ENCODE assay signal across 1 cellular context in genomic region chr19:18130523-18131242, GRCh38.
A peak's percentile ranks its signal among the peaks of the same experiment; 100 is the strongest.
TF ChIP-seq lines count a peak whose summit lies in the region.

No MANE protein-coding gene starts in this region.

TF ChIP-seq in K562, 482 proteins besides CTCF, POLR2A, EP300 and RAD21 (continued from another document):
- TF ChIP-seq ARID3B (CRISPR knock-in tag; IDR thresholded peaks at IDR 0.05; ENCODE audit: borderline replicate concordance) = no peak
- TF ChIP-seq ZNF143 (CRISPR knock-in tag; IDR thresholded peaks at IDR 0.05) = no peak
- TF ChIP-seq MYNN (IDR thresholded peaks at IDR 0.05) = no peak
- no peak for TF ChIP-seq MYNN (CRISPR knock-in tag; IDR thresholded peaks at IDR 0.05)
- no peak for TF ChIP-seq MTA3 (IDR thresholded peaks at IDR 0.05; ENCODE audit: borderline replicate concordance)
- TF ChIP-seq ZNF586 (CRISPR knock-in tag; conservative IDR thresholded peaks at IDR 0.05) = no peak
- TF ChIP-seq RBM25 (IDR thresholded peaks at IDR 0.05; ENCODE audit: low read depth, low read length, severe bottlenecking) = peak; percentile 56
- no peak for TF ChIP-seq USF2 (CRISPR knock-in tag; IDR thresholded peaks at IDR 0.05)
- 0 out of 2 replicates have a peak, but pooled peaks have one; percentile 34 for TF ChIP-seq HDAC2 (IDR thresholded peaks at IDR 0.05)
- no peak for TF ChIP-seq ARHGAP35 (IDR thresholded peaks at IDR 0.05; ENCODE audit: partially characterized antibody)
- TF ChIP-seq, protein P1, sequence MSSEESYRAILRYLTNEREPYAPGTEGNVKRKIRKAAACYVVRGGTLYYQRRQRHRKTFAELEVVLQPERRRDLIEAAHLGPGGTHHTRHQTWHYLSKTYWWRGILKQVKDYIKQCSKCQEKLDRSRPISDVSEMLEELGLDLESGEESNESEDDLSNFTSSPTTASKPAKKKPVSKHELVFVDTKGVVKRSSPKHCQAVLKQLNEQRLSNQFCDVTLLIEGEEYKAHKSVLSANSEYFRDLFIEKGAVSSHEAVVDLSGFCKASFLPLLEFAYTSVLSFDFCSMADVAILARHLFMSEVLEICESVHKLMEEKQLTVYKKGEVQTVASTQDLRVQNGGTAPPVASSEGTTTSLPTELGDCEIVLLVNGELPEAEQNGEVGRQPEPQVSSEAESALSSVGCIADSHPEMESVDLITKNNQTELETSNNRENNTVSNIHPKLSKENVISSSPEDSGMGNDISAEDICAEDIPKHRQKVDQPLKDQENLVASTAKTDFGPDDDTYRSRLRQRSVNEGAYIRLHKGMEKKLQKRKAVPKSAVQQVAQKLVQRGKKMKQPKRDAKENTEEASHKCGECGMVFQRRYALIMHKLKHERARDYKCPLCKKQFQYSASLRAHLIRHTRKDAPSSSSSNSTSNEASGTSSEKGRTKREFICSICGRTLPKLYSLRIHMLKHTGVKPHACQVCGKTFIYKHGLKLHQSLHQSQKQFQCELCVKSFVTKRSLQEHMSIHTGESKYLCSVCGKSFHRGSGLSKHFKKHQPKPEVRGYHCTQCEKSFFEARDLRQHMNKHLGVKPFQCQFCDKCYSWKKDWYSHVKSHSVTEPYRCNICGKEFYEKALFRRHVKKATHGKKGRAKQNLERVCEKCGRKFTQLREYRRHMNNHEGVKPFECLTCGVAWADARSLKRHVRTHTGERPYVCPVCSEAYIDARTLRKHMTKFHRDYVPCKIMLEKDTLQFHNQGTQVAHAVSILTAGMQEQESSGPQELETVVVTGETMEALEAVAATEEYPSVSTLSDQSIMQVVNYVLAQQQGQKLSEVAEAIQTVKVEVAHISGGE (CRISPR knock-in tag; IDR thresholded peaks at IDR 0.05) = no peak
- peak; percentile 42 for TF ChIP-seq ZFP36 (IDR thresholded peaks at IDR 0.05; ENCODE audit: low read depth, low read length, partially characterized antibody)
- no peak for TF ChIP-seq ETV6 (IDR thresholded peaks at IDR 0.05; ENCODE audit: borderline replicate concordance in 1 of 2, low read depth in 2 of 2, low read length in 1 of 2)
- no peak for TF ChIP-seq ETV6 (CRISPR knock-in tag; IDR thresholded peaks at IDR 0.05; ENCODE audit: borderline replicate concordance)
- peak; percentile 95 for TF ChIP-seq ZKSCAN8 (CRISPR knock-in tag; IDR thresholded peaks at IDR 0.05)
- TF ChIP-seq PTBP1 (IDR thresholded peaks at IDR 0.05; ENCODE audit: low read depth, low read length) = 0 out of 2 replicates have a peak, but pooled peaks have one; percentile 33
- peak; percentile 77 for TF ChIP-seq BCOR (IDR thresholded peaks at IDR 0.05)
- no peak for TF ChIP-seq CREB1 (IDR thresholded peaks at IDR 0.05)
- no peak for TF ChIP-seq CREB1 (CRISPR knock-in tag; IDR thresholded peaks at IDR 0.05)
- no peak for TF ChIP-seq DACH1 (IDR thresholded peaks at IDR 0.05; ENCODE audit: partially characterized antibody)
- TF ChIP-seq THAP12 (CRISPR knock-in tag; IDR thresholded peaks at IDR 0.05) = no peak
- TF ChIP-seq RNF2 (IDR thresholded peaks at IDR 0.05) = no peak
- TF ChIP-seq SAFB (IDR thresholded peaks at IDR 0.05; ENCODE audit: borderline replicate concordance, low read depth, low read length) = no peak
- no peak for TF ChIP-seq NR1H2 (CRISPR knock-in tag; IDR thresholded peaks at IDR 0.05)
- TF ChIP-seq ZNF764 (CRISPR knock-in tag; IDR thresholded peaks at IDR 0.05; ENCODE audit: low read depth) = no peak
- TF ChIP-seq CHD4 (IDR thresholded peaks at IDR 0.05; ENCODE audit: insufficient read depth, insufficient replicate concordance, low read depth, low read length, poor library complexity, severe bottlenecking) = peak; percentile 70
- peak; percentile 54; the same call in 1 of the 2 replicates for TF ChIP-seq ADNP (tag; IDR thresholded peaks at IDR 0.05)
- no peak for TF ChIP-seq XRCC5 (IDR thresholded peaks at IDR 0.05; ENCODE audit: low read depth, low read length)
- no peak for TF ChIP-seq ARNT (IDR thresholded peaks at IDR 0.05)
- no peak for TF ChIP-seq GABPB2 (CRISPR knock-in tag; conservative IDR thresholded peaks at IDR 0.05)
- TF ChIP-seq, protein P2, sequence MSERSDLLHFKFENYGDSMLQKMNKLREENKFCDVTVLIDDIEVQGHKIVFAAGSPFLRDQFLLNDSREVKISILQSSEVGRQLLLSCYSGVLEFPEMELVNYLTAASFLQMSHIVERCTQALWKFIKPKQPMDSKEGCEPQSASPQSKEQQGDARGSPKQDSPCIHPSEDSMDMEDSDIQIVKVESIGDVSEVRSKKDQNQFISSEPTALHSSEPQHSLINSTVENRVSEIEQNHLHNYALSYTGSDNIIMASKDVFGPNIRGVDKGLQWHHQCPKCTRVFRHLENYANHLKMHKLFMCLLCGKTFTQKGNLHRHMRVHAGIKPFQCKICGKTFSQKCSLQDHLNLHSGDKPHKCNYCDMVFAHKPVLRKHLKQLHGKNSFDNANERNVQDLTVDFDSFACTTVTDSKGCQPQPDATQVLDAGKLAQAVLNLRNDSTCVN (CRISPR knock-in tag; IDR thresholded peaks at IDR 0.05) = no peak
- no peak for TF ChIP-seq FOXK2 (conservative IDR thresholded peaks at IDR 0.05 in 1 of 2, IDR thresholded peaks at IDR 0.05 in 1 of 2; ENCODE audit: low read depth in 2 of 2)
- no peak for TF ChIP-seq ETV1 (tag; conservative IDR thresholded peaks at IDR 0.05; ENCODE audit: low read depth)
- no peak for TF ChIP-seq DIDO1 (tag; IDR thresholded peaks at IDR 0.05; ENCODE audit: low read depth)
- no peak for TF ChIP-seq ZNF696 (CRISPR knock-in tag; conservative IDR thresholded peaks at IDR 0.05)
- TF ChIP-seq PHF8 (IDR thresholded peaks at IDR 0.05; ENCODE audit: borderline replicate concordance, low read length) = no peak
- 0 out of 2 replicates have a peak, but pooled peaks have one; percentile 31 for TF ChIP-seq CBX1 (IDR thresholded peaks at IDR 0.05; ENCODE audit: low read depth)
- no peak for TF ChIP-seq ZBTB12 (CRISPR knock-in tag; IDR thresholded peaks at IDR 0.05)
- no peak for TF ChIP-seq MTA2 (IDR thresholded peaks at IDR 0.05; ENCODE audit: low read depth)
- TF ChIP-seq NR2C2 (CRISPR knock-in tag; IDR thresholded peaks at IDR 0.05) = no peak
- TF ChIP-seq NR2C2 (tag; IDR thresholded peaks at IDR 0.05) = no peak
- no peak for TF ChIP-seq MTA1 (IDR thresholded peaks at IDR 0.05; ENCODE audit: borderline replicate concordance)
- TF ChIP-seq IFI16 (CRISPR knock-in tag; IDR thresholded peaks at IDR 0.05) = no peak
- no peak for TF ChIP-seq USF1 (CRISPR knock-in tag; IDR thresholded peaks at IDR 0.05)
- TF ChIP-seq EWSR1 (IDR thresholded peaks at IDR 0.05; ENCODE audit: borderline replicate concordance, low read depth, partially characterized antibody) = no peak
